Comparison of ENCODE assay signal across 15 cellular contexts in genomic region chr2:217065695-217066405, GRCh38.
DNase-seq lines count a peak whose midpoint lies in the region; ATAC-seq and TF ChIP-seq lines count a peak whose summit lies in the region.
"Had no signal": no experiment of that assay in that cellular context is flagged by ENCODE, and none has a peak within 500 bp of the region (broad histone marks: within the 10 kb centered on the region; RNA-seq: fewer than 3 reads in every experiment).

No MANE protein-coding gene starts in this region.

- H3K27me3 ChIP-seq in adipocyte (replicated peaks; ENCODE audit: control insufficient read depth, insufficient read depth, low read length) (no peaks in the 10 kb centered on the region), transverse colon (no peaks in the 10 kb centered on the region)
- H3K27me3 ChIP-seq: gastrocnemius medialis, right lobe of liver had no signal

- H3K9me3 ChIP-seq in adipocyte (ENCODE audit: control insufficient read depth, low read length) (no peaks in the 10 kb centered on the region), transverse colon (no peaks in the 10 kb centered on the region)
- H3K9me3 ChIP-seq: gastrocnemius medialis, right lobe of liver had no signal

- 48 to 58% methylated on average over 6 to 7 of the region's 7 CpGs for WGBS in transverse colon (ENCODE audit: low coverage in 1 of 2), 2 donors

- H3K27ac Mint-ChIP-seq in activated naive CD4-positive, alpha-beta T cell treated with anti-CD3 and anti-CD28 coated beads, Interleukin-2, amount 50 U/mL, for 72 hours: no peak overlapping the region
- H3K27ac Mint-ChIP-seq: activated naive CD4-positive, alpha-beta T cell treated with anti-CD3 and anti-CD28 coated beads, Interleukin-2, amount 50 U/mL, for 24 hours; memory B cell had no signal

- no peak for ATAC-seq in activated naive CD4-positive, alpha-beta T cell treated with anti-CD3 and anti-CD28 coated beads, Interleukin-2, amount 50 U/mL, for 72 hours
- ATAC-seq: gastrocnemius medialis had no signal

- peak overlapping the region; percentile 40 to 67 (median 57) for H3K27ac ChIP-seq in transverse colon
- H3K27ac ChIP-seq: gastrocnemius medialis, right lobe of liver, SK-N-MC had no signal

- DNase-seq in NCI-H2029 (lab: John Stamatoyannopoulos, UW) (peak; percentile 26), NCI-H2029 treated with DMSO at 0.1 percent for 48 hours (lab: John Stamatoyannopoulos, UW) (no peak), adipocyte (ENCODE audit: low read depth) (peak; percentile 96), foreskin fibroblast (peak; percentile 94 to 95), transverse colon (no peak), GM13976 (ENCODE audit: low spot score) (no peak), COLO829 (ENCODE audit: low spot score) (no peak)
- no peak for DNase-seq in activated naive CD4-positive, alpha-beta T cell treated with anti-CD3 and anti-CD28 coated beads, Interleukin-2, amount 50 U/mL, for 72 hours (ENCODE audit: low spot score in 2 of 2)
- DNase-seq: 8988T; activated CD4-positive, alpha-beta T cell treated with anti-CD3 and anti-CD28 coated beads, Interleukin-2, amount 50 U/mL, for 4 hours; gastrocnemius medialis; right lobe of liver had no signal

- TF ChIP-seq CTCF in foreskin fibroblast (IDR thresholded peaks at IDR 0.05; ENCODE audit: low read depth, low read length) (no peak), transverse colon (IDR thresholded peaks at IDR 0.05) (no peak), GM13976 (IDR thresholded peaks at IDR 0.05; ENCODE audit: borderline replicate concordance, control extremely low read depth, extremely low read depth, insufficient read depth, missing control alignments) (no peak)

- TF ChIP-seq EP300 in transverse colon (IDR thresholded peaks at IDR 0.05; ENCODE audit: low read depth): no peak

- H3K4me1 ChIP-seq in adipocyte (ENCODE audit: control insufficient read depth, insufficient read depth, low read length) (peaks cover 23% of the 10 kb centered on the region), transverse colon (no peaks in the 10 kb centered on the region)
- H3K4me1 ChIP-seq: right lobe of liver had no signal

- peaks cover 3 to 4% of the 10 kb centered on the region in 2 donors for H3K9me3 Mint-ChIP-seq in activated naive CD4-positive, alpha-beta T cell treated with anti-CD3 and anti-CD28 coated beads, Interleukin-2, amount 50 U/mL, for 72 hours
- H3K9me3 Mint-ChIP-seq: activated naive CD4-positive, alpha-beta T cell treated with anti-CD3 and anti-CD28 coated beads, Interleukin-2, amount 50 U/mL, for 24 hours; memory B cell had no signal

- H3K9ac ChIP-seq in adipocyte (ENCODE audit: low read length): no peak overlapping the region

- no peak overlapping the region for H3K4me3 ChIP-seq in adipocyte (ENCODE audit: low read length)
- H3K4me3 ChIP-seq in foreskin fibroblast (ENCODE audit: low read depth in 1 of 2, low read length in 2 of 2): no peak overlapping the region
- no peak overlapping the region for H3K4me3 ChIP-seq in transverse colon
- H3K4me3 ChIP-seq: gastrocnemius medialis, right lobe of liver, SK-N-MC had no signal

- H3K36me3 ChIP-seq in adipocyte (ENCODE audit: control insufficient read depth, insufficient read depth, low read length, severe bottlenecking): no peaks in the 10 kb centered on the region
- H3K36me3 ChIP-seq in transverse colon: no peaks in the 10 kb centered on the region
- H3K36me3 ChIP-seq: gastrocnemius medialis, right lobe of liver had no signal

- intact Hi-C loops in transverse colon (cut with DNase I; ENCODE audit: low total_unique reads): loop anchor here (10.0 kb wide), 1 partner anchor 371 kb away; the partner anchor contains the start of gene IGFBP5

- no peak for TF ChIP-seq POLR2A in transverse colon (IDR thresholded peaks at IDR 0.05)

- in situ Hi-C loops in transverse colon (cut with MboI; ENCODE audit: low pct_ligation_motif_present in 1 of 4, low pct_unique_long_range_greater_than_20kb in 1 of 4, low sequenced_read_pairs in 3 of 4): no loop called here
- in situ Hi-C loops in GM13976 (cut with MboI; ENCODE audit: low sequenced_read_pairs, unreplicated experiment): no loop called here

- H3K36me3 Mint-ChIP-seq in activated naive CD4-positive, alpha-beta T cell treated with anti-CD3 and anti-CD28 coated beads, Interleukin-2, amount 50 U/mL, for 72 hours: peaks cover 0 to 6% of the 10 kb centered on the region in 2 donors
- H3K36me3 Mint-ChIP-seq: activated naive CD4-positive, alpha-beta T cell treated with anti-CD3 and anti-CD28 coated beads, Interleukin-2, amount 50 U/mL, for 24 hours had no signal

Comparison
In these comparisons a context has a peak if more than half of its experiments do, and no peak if none do; other contexts are left out.
1. DNase-seq: peak in NCI-H2029 (single experiment), adipocyte (single experiment) and foreskin fibroblast (2 of 2); none in NCI-H2029 treated with DMSO at 0.1 percent for 48 hours (single experiment), transverse colon (single experiment), activated naive CD4-positive, alpha-beta T cell treated with anti-CD3 and anti-CD28 coated beads, Interleukin-2, amount 50 U/mL, for 72 hours (0 of 2), GM13976 (single experiment) and COLO829 (single experiment).